25 cellular contexts compared by ENCODE assay signal in the genomic region with DNA sequence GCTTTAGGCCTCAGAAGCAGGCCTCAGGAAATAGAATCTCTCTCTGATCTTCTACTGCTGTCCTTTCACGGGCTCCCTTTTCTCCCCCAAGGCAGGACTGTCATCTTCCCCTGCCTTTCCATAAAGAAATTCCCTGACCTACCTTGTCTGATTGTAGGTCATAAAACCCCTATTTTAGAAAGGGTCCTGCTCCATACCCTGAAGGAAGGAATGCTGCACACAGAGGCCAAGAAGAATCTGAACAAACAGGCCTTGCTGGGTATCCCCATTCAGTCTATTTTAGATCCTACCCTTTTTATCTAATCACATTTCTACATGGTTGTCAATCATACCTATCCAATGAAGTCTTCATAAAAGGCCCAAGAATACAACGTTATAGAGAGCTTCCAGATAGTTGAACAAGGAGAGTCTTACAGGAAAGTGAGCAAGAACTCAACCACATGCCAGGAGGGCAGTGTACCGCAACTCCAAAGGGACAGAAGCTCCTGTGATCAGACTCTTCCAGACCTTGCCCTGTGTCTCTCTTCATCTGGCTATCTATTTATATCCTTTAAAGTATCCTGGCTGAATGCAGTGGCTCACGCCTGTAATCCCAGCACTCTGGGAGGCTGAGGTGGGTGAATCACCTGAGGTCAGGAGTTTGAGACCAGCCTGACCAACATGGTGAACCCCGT.
"Had no signal": no experiment of that assay in that cellular context is flagged by ENCODE, and none has a peak within 500 bp of the region (broad histone marks: within the 10 kb centered on the region; RNA-seq: fewer than 3 reads in every experiment).

No MANE protein-coding gene starts in this region.

- H3K27me3 Mint-ChIP-seq: activated CD4-positive, alpha-beta T cell treated with anti-CD3 and anti-CD28 coated beads, Interleukin-2, amount 10 ng/mL, durations not matched to agents 24 days and 14 days; activated CD8-positive, alpha-beta T cell treated with anti-CD3 and anti-CD28 coated beads for 36 hours; activated naive CD8-positive, alpha-beta T cell treated with anti-CD3 and anti-CD28 coated beads for 36 hours; activated T-helper 17 cell treated with anti-CD3 and anti-CD28 coated beads, Interleukin-2, amount 50 U/mL, for 72 hours; naive thymus-derived CD8-positive, alpha-beta T cell; stimulated activated naive CD8-positive, alpha-beta T cell treated with anti-CD3 and anti-CD28 coated beads, Interleukin-15, amount 100 ng/mL, for 72 hours had no signal

- H3K4me3 Mint-ChIP-seq: activated CD4-positive, alpha-beta T cell treated with anti-CD3 and anti-CD28 coated beads, Interleukin-2, amount 10 ng/mL, durations not matched to agents 24 days and 14 days; activated CD8-positive, alpha-beta T cell treated with anti-CD3 and anti-CD28 coated beads for 36 hours; activated naive CD8-positive, alpha-beta T cell treated with anti-CD3 and anti-CD28 coated beads for 36 hours; activated T-helper 17 cell treated with anti-CD3 and anti-CD28 coated beads, Interleukin-2, amount 50 U/mL, for 72 hours; naive thymus-derived CD8-positive, alpha-beta T cell; stimulated activated naive CD8-positive, alpha-beta T cell treated with anti-CD3 and anti-CD28 coated beads, Interleukin-15, amount 100 ng/mL, for 72 hours had no signal

- ATAC-seq: activated T-helper 17 cell treated with anti-CD3 and anti-CD28 coated beads, Interleukin-2, amount 50 U/mL, for 72 hours; body of pancreas; pancreas; right lobe of liver; stimulated activated naive CD8-positive, alpha-beta T cell treated with anti-CD3 and anti-CD28 coated beads, Interleukin-15, amount 100 ng/mL, for 72 hours had no signal

- H3K27ac ChIP-seq: body of pancreas, dorsolateral prefrontal cortex, neutrophil, pancreas, right lobe of liver, suprapubic skin, upper lobe of left lung had no signal

- H3K9me3 ChIP-seq: body of pancreas, neutrophil, pancreas, right lobe of liver, suprapubic skin, upper lobe of left lung had no signal

- DNase-seq: activated CD4-positive, alpha-beta T cell treated with anti-CD3 and anti-CD28 coated beads, Interleukin-2, amount 10 ng/mL, durations not matched to agents 24 days and 14 days; activated CD8-positive, alpha-beta T cell treated with anti-CD3 and anti-CD28 coated beads for 36 hours; activated naive CD4-positive, alpha-beta T cell; activated naive CD8-positive, alpha-beta T cell treated with anti-CD3 and anti-CD28 coated beads for 36 hours; activated T-cell treated with anti-CD3 and anti-CD28 coated beads, Interleukin-2, amount 50 U/mL, for 1 hour; amygdala; body of pancreas; central memory CD4-positive, alpha-beta T cell; dorsolateral prefrontal cortex; erythroblast; foreskin melanocyte; hypothalamus; mesenchymal stem cell; naive thymus-derived CD8-positive, alpha-beta T cell; pancreas; right lobe of liver; small intestine; stimulated activated CD4-positive, alpha-beta T cell treated with anti-CD3 and anti-CD28 coated beads, Interleukin-4, amount 100 ng/mL, for 1 hour; stimulated activated naive CD8-positive, alpha-beta T cell treated with anti-CD3 and anti-CD28 coated beads, Interleukin-15, amount 100 ng/mL, for 72 hours; T1000; upper lobe of left lung had no signal

- H3K4me3 ChIP-seq: body of pancreas, dorsolateral prefrontal cortex, pancreas, right lobe of liver, suprapubic skin, upper lobe of left lung had no signal

- H3K36me3 Mint-ChIP-seq: activated naive CD8-positive, alpha-beta T cell treated with anti-CD3 and anti-CD28 coated beads for 36 hours; naive thymus-derived CD8-positive, alpha-beta T cell had no signal

- FAIRE-seq: colon, pancreas, small intestine had no signal

- H3K27ac Mint-ChIP-seq: activated CD4-positive, alpha-beta T cell treated with anti-CD3 and anti-CD28 coated beads, Interleukin-2, amount 10 ng/mL, durations not matched to agents 24 days and 14 days; activated CD8-positive, alpha-beta T cell treated with anti-CD3 and anti-CD28 coated beads for 36 hours; activated naive CD8-positive, alpha-beta T cell treated with anti-CD3 and anti-CD28 coated beads for 36 hours; activated T-helper 17 cell treated with anti-CD3 and anti-CD28 coated beads, Interleukin-2, amount 50 U/mL, for 72 hours had no signal

- H3K36me3 ChIP-seq: neutrophil, pancreas, right lobe of liver, suprapubic skin, upper lobe of left lung had no signal

- H3K4me1 Mint-ChIP-seq: activated T-helper 17 cell treated with anti-CD3 and anti-CD28 coated beads, Interleukin-2, amount 50 U/mL, for 72 hours had no signal

- H3K4me1 ChIP-seq: body of pancreas, pancreas, right lobe of liver, suprapubic skin, upper lobe of left lung had no signal
